22 cellular contexts compared by ENCODE assay signal in the genomic region with DNA sequence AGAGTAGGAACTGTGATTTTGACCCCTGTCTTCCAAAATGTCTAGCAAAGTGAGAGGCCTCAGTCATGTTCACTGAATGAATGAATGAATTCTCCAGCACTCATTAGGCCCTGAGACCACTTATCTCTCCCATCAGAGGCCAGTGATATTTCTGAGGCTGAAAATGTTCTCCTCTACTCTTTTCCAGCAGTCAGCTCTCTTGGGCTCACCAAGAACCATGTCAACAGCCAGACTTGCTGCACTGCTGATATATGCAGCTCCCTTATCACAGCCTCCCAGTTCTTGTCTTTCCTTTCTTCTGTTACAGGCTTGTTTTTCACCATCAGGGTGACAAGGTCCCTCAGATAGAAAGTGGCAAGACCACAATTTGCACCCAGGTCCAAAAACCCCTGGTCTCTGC. TPM values are rescaled to one million over a fixed set of nuclear protein-coding genes. Genes with fewer than 3 reads are reported as not detected.
"Had no signal": no experiment of that assay in that cellular context is flagged by ENCODE, and none has a peak within 500 bp of the region (broad histone marks: within the 10 kb centered on the region; RNA-seq: fewer than 3 reads in every experiment).

No MANE protein-coding gene starts in this region.

- H3K27me3 ChIP-seq: hepatocyte, right atrium auricular region, sigmoid colon, testis, tibial nerve, upper lobe of right lung, vagina had no signal

- H3K4me3 ChIP-seq: coronary artery, hepatocyte, left ventricle myocardium inferior, mucosa of descending colon, right atrium auricular region, sigmoid colon, skin epidermis, testis, tibial nerve, upper lobe of right lung, vagina had no signal

- H3K36me3 ChIP-seq: left ventricle myocardium inferior, right atrium auricular region, sigmoid colon, tibial nerve, upper lobe of right lung, vagina had no signal

- DNase-seq: effector memory CD4-positive, alpha-beta T cell; foreskin melanocyte; head of caudate nucleus; kidney; left cardiac atrium; left ventricle myocardium inferior; mucosa of descending colon; naive thymus-derived CD8-positive, alpha-beta T cell; posterior cingulate gyrus; sigmoid colon; stimulated activated CD4-positive, alpha-beta T cell treated with anti-CD3 and anti-CD28 coated beads, Interleukin-2, amount 100 ng/mL, for 24 hours; stimulated activated CD4-positive, alpha-beta T cell treated with anti-CD3 and anti-CD28 coated beads, Interleukin-4, amount 100 ng/mL, for 4 hours; stimulated activated naive B cell treated with anti-CD40 and anti-IgM and Interleukin-4, amounts not matched to agents 10 μg/mL and 1 μg/mL and 100 μg/mL, for 72 hours; stimulated activated naive CD8-positive, alpha-beta T cell treated with anti-CD3 and anti-CD28 coated beads, Interleukin-15, amount 100 ng/mL, for 72 hours; testis; upper lobe of right lung had no signal

- H3K27ac ChIP-seq: coronary artery, right atrium auricular region, skin epidermis, testis, upper lobe of right lung, vagina had no signal

- H2AFZ ChIP-seq: hepatocyte had no signal

- H3K79me2 ChIP-seq: hepatocyte had no signal

- ATAC-seq: left cardiac atrium; mucosa of descending colon; naive thymus-derived CD8-positive, alpha-beta T cell; stimulated activated naive B cell treated with anti-CD40 and anti-IgM and Interleukin-4, amounts not matched to agents 10 μg/mL and 1 μg/mL and 100 μg/mL, for 72 hours; stimulated activated naive CD8-positive, alpha-beta T cell treated with anti-CD3 and anti-CD28 coated beads, Interleukin-15, amount 100 ng/mL, for 72 hours; upper lobe of right lung had no signal

- H3K9me3 ChIP-seq: left ventricle myocardium inferior, mucosa of descending colon, right atrium auricular region, sigmoid colon, testis, tibial nerve, upper lobe of right lung, vagina had no signal

- H3K4me2 ChIP-seq: hepatocyte had no signal

RNA-seq across cellular contexts. Expression of a gene that starts 40.9 kb away (rescaled TPM):
- total RNA-seq: naive thymus-derived CD8-positive, alpha-beta T cell had no signal
- polyA plus RNA-seq: naive thymus-derived CD8-positive, alpha-beta T cell had no signal
